Comparison of ENCODE assay signal across 8 cellular contexts in genomic region chr5:114362197-114362976, GRCh38. TPM values are rescaled to one million over a fixed set of nuclear protein-coding genes. Genes with fewer than 3 reads are reported as not detected.
DNase-seq lines count a peak whose midpoint lies in the region; ATAC-seq and TF ChIP-seq lines count a peak whose summit lies in the region.

No MANE protein-coding gene starts in this region.

- DNase-seq in ELR (ENCODE audit: low read depth) (peak; percentile 28), GM20000 (ENCODE audit: low spot score) (peak; percentile 40), mucosa of descending colon (no peak)
- DNase-seq in naive thymus-derived CD8-positive, alpha-beta T cell: no peak

- H3K36me3 ChIP-seq in KMS-11 (ENCODE audit: insufficient read depth): no peaks in the 10 kb centered on the region
- H3K36me3 ChIP-seq in duodenal mucosa (ENCODE audit: control insufficient read depth in 1 of 2, insufficient read depth in 2 of 2, low read length in 2 of 2): no peaks in the 10 kb centered on the region
- H3K36me3 ChIP-seq in mucosa of descending colon (ENCODE audit: low read depth): no peaks in the 10 kb centered on the region

- H3K4me3 Mint-ChIP-seq in naive thymus-derived CD8-positive, alpha-beta T cell: no peak overlapping the region

- peaks cover 0 to 8% (median 2%) of the 10 kb centered on the region in 9 donors for H3K9me3 Mint-ChIP-seq in naive thymus-derived CD8-positive, alpha-beta T cell

- intact Hi-C loops in mucosa of descending colon (cut with DNase I, micrococcal nuclease): no loop called here

- no peak for TF ChIP-seq CTCF in GM20000 (IDR thresholded peaks at IDR 0.05; ENCODE audit: extremely low read depth, missing control alignments)
- TF ChIP-seq CTCF in KMS-11 (conservative IDR thresholded peaks at IDR 0.05; ENCODE audit: low read depth, low read length): no peak
- TF ChIP-seq CTCF in mucosa of descending colon (IDR thresholded peaks at IDR 0.05): no peak

- no peak overlapping the region for H3K27ac ChIP-seq in KMS-11
- no peak overlapping the region for H3K27ac ChIP-seq in duodenal mucosa (ENCODE audit: low read depth, low read length)

- peak overlapping the region; percentile 98 for H2AFZ ChIP-seq in KMS-11 (ENCODE audit: low read depth)

- ATAC-seq in mucosa of descending colon (peak; percentile 63), GM18870 (IDR thresholded peaks at IDR 0.05; ENCODE audit: unreplicated experiment) (no peak), HG02571 (IDR thresholded peaks at IDR 0.05; ENCODE audit: unreplicated experiment) (no peak)
- ATAC-seq in naive thymus-derived CD8-positive, alpha-beta T cell: no peak

- peaks cover 18 to 49% (median 44%) of the 10 kb centered on the region in 5 donors for H3K27me3 Mint-ChIP-seq in naive thymus-derived CD8-positive, alpha-beta T cell

- H3K27me3 ChIP-seq in KMS-11 (ENCODE audit: insufficient read depth, low read depth) (no peaks in the 10 kb centered on the region), duodenal mucosa (ENCODE audit: control insufficient read depth in 1 of 2, insufficient read depth in 2 of 2, low read length in 2 of 2) (peaks cover 27 to 31% of the 10 kb centered on the region in 2 donors)

- H3K4me2 ChIP-seq in KMS-11: peak overlapping the region; percentile 65

- H3K27ac Mint-ChIP-seq in naive thymus-derived CD8-positive, alpha-beta T cell: no peak overlapping the region

- peaks cover 0 to 4% (median 2%) of the 10 kb centered on the region in 3 donors for H3K36me3 Mint-ChIP-seq in naive thymus-derived CD8-positive, alpha-beta T cell

- POLR2A ChIA-PET in naive thymus-derived CD8-positive, alpha-beta T cell (lab: Charles Lee): no interaction called here

- no peaks in the 10 kb centered on the region for H4K20me1 ChIP-seq in KMS-11 (ENCODE audit: insufficient read depth)

- no peaks in the 10 kb centered on the region for H3K79me2 ChIP-seq in KMS-11 (ENCODE audit: insufficient read depth, low read depth)

- peaks cover 6% of the 10 kb centered on the region for H3K4me1 ChIP-seq in KMS-11 (ENCODE audit: low read depth, poor library complexity, severe bottlenecking)
- no peaks in the 10 kb centered on the region for H3K4me1 ChIP-seq in duodenal mucosa (ENCODE audit: control insufficient read depth in 1 of 2, insufficient read depth in 2 of 2, low read length in 2 of 2)
- H3K4me1 ChIP-seq in mucosa of descending colon (ENCODE audit: low read depth): peaks cover 22% of the 10 kb centered on the region

- H3K9me3 ChIP-seq in duodenal mucosa (ENCODE audit: control insufficient read depth in 1 of 2, low read length in 2 of 2) (no peaks in the 10 kb centered on the region), mucosa of descending colon (no peaks in the 10 kb centered on the region)

- no peak overlapping the region; the same call in 1 of the 2 replicates for H3K9ac ChIP-seq in KMS-11
- H3K9ac ChIP-seq in duodenal mucosa (ENCODE audit: low read depth in 1 of 2, low read length in 2 of 2): no peak overlapping the region

- H3K4me3 ChIP-seq in KMS-11 (IDR thresholded peaks at IDR 0.05; ENCODE audit: insufficient read depth, low read depth, low read length) (peak overlapping the region; percentile 32), duodenal mucosa (ENCODE audit: low read depth in 1 of 2, low read length in 2 of 2) (peak overlapping the region; percentile 60 to 61), mucosa of descending colon (peak overlapping the region; percentile 28)

- H3K4me1 Mint-ChIP-seq in naive thymus-derived CD8-positive, alpha-beta T cell: peaks cover 3 to 9% (median 5%) of the 10 kb centered on the region in 4 donors

RNA-seq across cellular contexts. Expression of gene KCNN2, which starts 0.5 kb away (rescaled TPM):
- 1 to 10 TPM in 1 of 3 donors, under 1 TPM in 2; 0.48 to 3.5 (median 0.96) TPM for total RNA-seq in mucosa of descending colon
- total RNA-seq in naive thymus-derived CD8-positive, alpha-beta T cell: not detected
- not detected for polyA plus RNA-seq in naive thymus-derived CD8-positive, alpha-beta T cell

Comparison
In these comparisons a context has a peak if more than half of its experiments do, and no peak if none do; other contexts are left out.
1. DNase-seq: peak in ELR (single experiment) and GM20000 (single experiment); none in mucosa of descending colon (0 of 3) and naive thymus-derived CD8-positive, alpha-beta T cell (0 of 10).
2. Peak in every context shown above with its lines, with median percentiles within 50 percentile points of each other: H3K4me3 ChIP-seq.